8 cellular contexts compared by ENCODE assay signal in genomic region chr4:8192748-8193738, GRCh38. TPM values are rescaled to one million over a fixed set of nuclear protein-coding genes. Genes with fewer than 3 reads are reported as not detected.
DNase-seq lines count a peak whose midpoint lies in the region; FAIRE-seq and TF ChIP-seq lines count a peak whose summit lies in the region.

No MANE protein-coding gene starts in this region.

- H3F3A ChIP-seq in Loucy (ENCODE audit: low read depth) (no peaks in the 10 kb centered on the region), SK-N-SH (replicated peaks; ENCODE audit: insufficient read depth) (no peaks in the 10 kb centered on the region)

- H3K4me1 Mint-ChIP-seq in HFFc6 (ENCODE audit: low read depth), result peaks cover 13% of the 10 kb centered on the region; the same call in 1 of the 2 replicates

- H3K36me3 ChIP-seq in Loucy (ENCODE audit: insufficient read depth, low read length) (no peaks in the 10 kb centered on the region), SK-N-SH (replicated peaks in 1 of 2; ENCODE audit: control insufficient read depth in 1 of 2, insufficient read depth in 2 of 2, low read length in 1 of 2) (no peaks in the 10 kb centered on the region), small intestine (ENCODE audit: control insufficient read depth in 2 of 2, insufficient read depth in 2 of 2, low read length in 2 of 2) (no peaks in the 10 kb centered on the region)

- 66% methylated on average over 18 of the region's 18 CpGs for WGBS in SK-N-SH (ENCODE audit: low lambda C conversion rate)
- WGBS in small intestine, 3 donors, result 34 to 49% (median 37%) methylated on average over 18 of the region's 18 CpGs

- peak; percentile 39; the same call in 1 of the 2 replicates for TF ChIP-seq CTCF in GM12875 (IDR thresholded peaks at IDR 0.05; ENCODE audit: borderline replicate concordance, insufficient read depth, low read depth, low read length)
- peak; percentile 44; the same call in 1 of the 2 replicates for TF ChIP-seq CTCF in HFFc6 (IDR thresholded peaks at IDR 0.05)
- TF ChIP-seq CTCF in Loucy (conservative IDR thresholded peaks at IDR 0.05; ENCODE audit: low read length), result peak; percentile 37
- peak; percentile 14; the same call in 1 of the 2 replicates for TF ChIP-seq CTCF in SK-N-SH (IDR thresholded peaks at IDR 0.05)
- peak; percentile 29 for TF ChIP-seq CTCF in fibroblast of mammary gland (conservative IDR thresholded peaks at IDR 0.05; ENCODE audit: control insufficient read depth, insufficient read depth, low read depth, low read length)

- H3K9ac ChIP-seq in Loucy (ENCODE audit: low read depth, low read length, poor library complexity, severe bottlenecking), result no peak overlapping the region
- H3K9ac ChIP-seq in SK-N-SH, result no peak overlapping the region

- H3K4me2 ChIP-seq in Loucy (ENCODE audit: low read depth, low read length, poor library complexity, severe bottlenecking) (no peak overlapping the region), SK-N-SH (no peak overlapping the region)

- POLR2A ChIA-PET in SK-N-SH (lab: Yijun Ruan, JAX), result no interaction called here

- H3K9me3 Mint-ChIP-seq in HFFc6, result no peaks in the 10 kb centered on the region

- H3K27ac ChIP-seq in SK-N-SH (ENCODE audit: low read depth in 2 of 2, low read length in 1 of 2), result peak overlapping the region in 1 of 2 experiments; percentile 23; a peak in 1 of 4 replicates
- H3K27ac ChIP-seq in small intestine (ENCODE audit: low read depth in 1 of 2, low read length in 1 of 2), result peak overlapping the region in 1 of 2 donors; percentile 19

- H3K9me2 ChIP-seq in Loucy (replicated peaks; ENCODE audit: low read depth, low read length), result no peaks in the 10 kb centered on the region
- H3K9me2 ChIP-seq in SK-N-SH, result no peaks in the 10 kb centered on the region

- peaks cover 20% of the 10 kb centered on the region for H3K27me3 Mint-ChIP-seq in HFFc6 (ENCODE audit: insufficient read depth)

- peak; percentile 58 for TF ChIP-seq RAD21 in SK-N-SH (IDR thresholded peaks at IDR 0.05; ENCODE audit: low read length)

- H3K4me3 Mint-ChIP-seq in HFFc6, result no peak overlapping the region

- FAIRE-seq in small intestine (lab: Jason Lieb, UNC), result no peak

- H3K27me3 ChIP-seq in Loucy (ENCODE audit: insufficient read depth, low read length, poor library complexity, severe bottlenecking) (no peaks in the 10 kb centered on the region), SK-N-SH (ENCODE audit: insufficient read depth) (no peaks in the 10 kb centered on the region), small intestine (ENCODE audit: control insufficient read depth in 2 of 2, insufficient read depth in 2 of 2, low read length in 2 of 2) (no peaks in the 10 kb centered on the region)

- H3K27ac Mint-ChIP-seq in HFFc6, result no peak overlapping the region

- H3K4me1 ChIP-seq in Loucy (ENCODE audit: insufficient read depth, low read length, poor library complexity, severe bottlenecking), result peaks cover 15% of the 10 kb centered on the region
- H3K4me1 ChIP-seq in SK-N-SH (ENCODE audit: control insufficient read depth in 1 of 2, insufficient read depth in 2 of 2, low read depth in 1 of 2, low read length in 1 of 2), result peaks cover 0 to 25% of the 10 kb centered on the region in 2 experiments; a peak in 1 of 4 replicates
- H3K4me1 ChIP-seq in small intestine (ENCODE audit: control insufficient read depth in 2 of 2, insufficient read depth in 1 of 2, low read depth in 1 of 2, low read length in 1 of 2), result no peaks in the 10 kb centered on the region

- 0 out of 4 replicates have a peak, but pooled peaks of 1 of the 2 experiments have one; percentile 30 for TF ChIP-seq EP300 in SK-N-SH (IDR thresholded peaks at IDR 0.05; ENCODE audit: borderline replicate concordance in 1 of 2, low read depth in 1 of 2, low read length in 1 of 2)

- CTCF ChIA-PET in SK-N-SH (lab: Yijun Ruan, JAX), result interaction anchor here (0.7 to 5.8 kb wide), 12 partner anchors 10 to 236 kb away, joined by 3 to 58 read pairs (median 4); no protein-coding TSS in a partner anchor

- H3K4me3 ChIP-seq in GM12875 (ENCODE audit: low read depth, low read length), result no peak overlapping the region
- no peak overlapping the region for H3K4me3 ChIP-seq in Loucy (ENCODE audit: low read length, poor library complexity, severe bottlenecking)
- H3K4me3 ChIP-seq in SK-N-SH (ENCODE audit: low read depth in 2 of 2, low read length in 1 of 2), result no peak overlapping the region
- H3K4me3 ChIP-seq in fibroblast of mammary gland (ENCODE audit: control insufficient read depth, low read depth, low read length), result no peak overlapping the region
- no peak overlapping the region for H3K4me3 ChIP-seq in small intestine (ENCODE audit: low read depth in 1 of 2, low read length in 2 of 2)

- DNase-seq in Ammon's horn (ENCODE audit: low spot score) (peak; percentile 71), HFFc6 (no peak), SK-N-SH (peak; percentile 78), fibroblast of mammary gland (ENCODE audit: low read depth) (peak; percentile 60), small intestine (peak; percentile 73), dedifferentiated amniotic fluid mesenchymal stem cell (ENCODE audit: extremely low spot score) (no peak)

- no peaks in the 10 kb centered on the region for H3K9me3 ChIP-seq in Loucy (ENCODE audit: insufficient read depth, low read depth, low read length)
- H3K9me3 ChIP-seq in SK-N-SH, result no peaks in the 10 kb centered on the region
- H3K9me3 ChIP-seq in small intestine (ENCODE audit: control insufficient read depth, low read depth), result no peaks in the 10 kb centered on the region

- H2AFZ ChIP-seq in Loucy (ENCODE audit: low read length), result no peak overlapping the region
- no peak overlapping the region for H2AFZ ChIP-seq in SK-N-SH (ENCODE audit: low read depth)

- no peaks in the 10 kb centered on the region for H3K36me3 Mint-ChIP-seq in HFFc6 (ENCODE audit: low read depth)

- H4K20me1 ChIP-seq in Loucy (ENCODE audit: insufficient read depth, low read length, poor library complexity, severe bottlenecking) (no peaks in the 10 kb centered on the region), SK-N-SH (ENCODE audit: insufficient read depth) (no peaks in the 10 kb centered on the region)

- no peaks in the 10 kb centered on the region for H3K79me2 ChIP-seq in Loucy (ENCODE audit: insufficient read depth, low read length)
- H3K79me2 ChIP-seq in SK-N-SH (ENCODE audit: insufficient read depth), result no peaks in the 10 kb centered on the region

TF ChIP-seq in SK-N-SH, 30 proteins besides CTCF, POLR2A, EP300 and RAD21:
- TF ChIP-seq GABPA (IDR thresholded peaks at IDR 0.05; ENCODE audit: low read depth) (no peak), SMC3 (IDR thresholded peaks at IDR 0.05; ENCODE audit: low read depth, low read length) (peak; percentile 37; the same call in 1 of the 2 replicates), ZBTB33 (IDR thresholded peaks at IDR 0.05; ENCODE audit: borderline replicate concordance, low read depth) (no peak), ELF1 (IDR thresholded peaks at IDR 0.05) (no peak)

RNA-seq across cellular contexts. Expression of gene SH3TC1, which starts 6.0 kb away (rescaled TPM):
- 1 to 10 TPM in 2 of 6 experiments, under 1 TPM in 4; 0.34 to 1.4 (median 0.86) TPM for total RNA-seq in HFFc6 (2021; fragmentation: NEBNext Ultra II Directional; extraction: Animal tissue kit (Norgen Biotek cat#: 25700))
- polyA plus RNA-seq in SK-N-SH (2012; rRNA removed), result 2.7 and 2.9 TPM in 2 replicates
- 0.54 and 1.2 TPM in 2 replicates for polyA plus RNA-seq in SK-N-SH (2012; cell fraction: cytosol; rRNA removed)
- 8.4 and 11.3 TPM in 2 replicates for polyA plus RNA-seq in SK-N-SH (2012; cell fraction: nucleus; rRNA removed)
- polyA plus RNA-seq in small intestine, result 1 to 10 TPM in 2 of 3 donors, under 1 TPM in 1; 0.45 to 8.2 (median 4.3) TPM

RNA-seq across cellular contexts. Expression of gene ABLIM2, which starts 34.4 kb away (rescaled TPM):
- under 1 TPM in 1 of 6 experiments, not detected in 5; 0.14 TPM for total RNA-seq in HFFc6 (2021; fragmentation: NEBNext Ultra II Directional; extraction: Animal tissue kit (Norgen Biotek cat#: 25700))
- polyA plus RNA-seq in SK-N-SH (2012; rRNA removed), result 0.53 and 0.80 TPM in 2 replicates
- polyA plus RNA-seq in SK-N-SH (2012; cell fraction: cytosol; rRNA removed), result 0.50 and 0.66 TPM in 2 replicates
- 1.1 and 4.2 TPM in 2 replicates for polyA plus RNA-seq in SK-N-SH (2012; cell fraction: nucleus; rRNA removed)
- 10 to 100 TPM in 1 of 3 donors, 1 to 10 TPM in 2; 1.1 to 12.7 (median 6.6) TPM for polyA plus RNA-seq in small intestine

Comparison
In these comparisons a context has a peak if more than half of its experiments do, and no peak if none do; other contexts are left out.
1. DNase-seq: peak in Ammon's horn (single experiment), SK-N-SH (single experiment), fibroblast of mammary gland (single experiment) and small intestine (single experiment); none in HFFc6 (single experiment) and dedifferentiated amniotic fluid mesenchymal stem cell (single experiment).
2. Peak in every context shown above with its lines, with median percentiles within 50 percentile points of each other: CTCF ChIP-seq.